In the genomic region with DNA sequence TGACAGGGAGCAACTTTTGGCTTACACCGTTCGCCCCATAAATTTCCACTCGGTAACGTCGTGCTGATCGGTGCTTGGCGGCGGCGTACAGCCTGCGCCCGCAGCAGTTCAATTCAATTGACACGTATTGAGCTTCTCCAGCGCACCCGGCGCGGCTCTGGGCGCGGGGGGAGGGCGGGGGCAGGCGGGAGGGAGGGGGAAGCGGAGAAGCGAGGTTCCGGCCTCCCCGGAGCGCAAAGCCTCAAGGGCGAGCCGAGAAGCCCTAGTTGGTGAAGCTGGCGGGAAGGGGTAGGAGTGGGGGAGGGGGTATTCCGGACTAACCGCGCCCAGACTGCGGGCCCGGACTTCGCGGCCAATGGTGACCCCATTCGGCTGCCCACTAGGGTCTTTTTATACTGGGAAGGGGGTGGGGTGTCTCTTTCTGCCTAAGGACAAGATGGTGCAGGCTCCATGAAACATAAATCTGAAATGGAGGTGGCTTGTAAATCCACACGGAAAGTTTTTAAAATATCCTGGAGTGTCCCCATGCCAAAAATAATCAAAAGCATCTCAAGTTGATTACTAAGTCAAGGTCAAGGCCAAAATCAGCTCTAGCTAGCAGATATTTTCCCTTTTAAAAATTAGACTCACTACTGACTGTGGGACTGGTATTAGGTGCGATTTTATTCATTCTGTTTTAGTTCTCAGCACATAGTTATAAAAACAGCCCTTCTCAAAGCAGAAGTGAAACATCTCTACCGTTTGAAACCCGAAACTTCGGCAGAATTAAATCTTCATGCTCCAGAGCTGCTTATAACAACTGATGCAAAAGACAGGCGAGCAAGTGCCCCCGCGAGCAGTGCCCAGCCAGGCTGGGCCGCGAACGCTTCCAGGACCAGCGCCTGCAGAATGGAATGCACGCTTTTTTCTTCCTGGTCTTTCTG, we compare ENCODE assay signal across 1 cellular context.
A peak's percentile ranks its signal among the peaks of the same experiment; 100 is the strongest.
TF ChIP-seq lines count a peak whose summit lies in the region.

No MANE protein-coding gene starts in this region.

TF ChIP-seq in GM12878, 131 proteins besides CTCF, POLR2A, EP300 and RAD21 (continues in another document):
- TF ChIP-seq ASH2L (IDR thresholded peaks at IDR 0.05; ENCODE audit: borderline replicate concordance, low read depth): no peak
- TF ChIP-seq HCFC1 (IDR thresholded peaks at IDR 0.05; ENCODE audit: low read length): no peak
- TF ChIP-seq, protein P1, sequence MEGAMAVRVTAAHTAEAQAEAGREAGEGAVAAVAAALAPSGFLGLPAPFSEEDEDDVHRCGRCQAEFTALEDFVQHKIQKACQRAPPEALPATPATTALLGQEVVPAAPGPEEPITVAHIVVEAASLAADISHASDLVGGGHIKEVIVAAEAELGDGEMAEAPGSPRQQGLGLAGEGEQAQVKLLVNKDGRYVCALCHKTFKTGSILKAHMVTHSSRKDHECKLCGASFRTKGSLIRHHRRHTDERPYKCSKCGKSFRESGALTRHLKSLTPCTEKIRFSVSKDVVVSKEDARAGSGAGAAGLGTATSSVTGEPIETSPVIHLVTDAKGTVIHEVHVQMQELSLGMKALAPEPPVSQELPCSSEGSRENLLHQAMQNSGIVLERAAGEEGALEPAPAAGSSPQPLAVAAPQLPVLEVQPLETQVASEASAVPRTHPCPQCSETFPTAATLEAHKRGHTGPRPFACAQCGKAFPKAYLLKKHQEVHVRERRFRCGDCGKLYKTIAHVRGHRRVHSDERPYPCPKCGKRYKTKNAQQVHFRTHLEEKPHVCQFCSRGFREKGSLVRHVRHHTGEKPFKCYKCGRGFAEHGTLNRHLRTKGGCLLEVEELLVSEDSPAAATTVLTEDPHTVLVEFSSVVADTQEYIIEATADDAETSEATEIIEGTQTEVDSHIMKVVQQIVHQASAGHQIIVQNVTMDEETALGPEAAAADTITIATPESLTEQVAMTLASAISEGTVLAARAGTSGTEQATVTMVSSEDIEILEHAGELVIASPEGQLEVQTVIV (IDR thresholded peaks at IDR 0.05; ENCODE audit: borderline replicate concordance, partially characterized antibody): no peak
- TF ChIP-seq STAT1 (conservative IDR thresholded peaks at IDR 0.05): no peak
- TF ChIP-seq IKZF2 (IDR thresholded peaks at IDR 0.05): no peak
- TF ChIP-seq, protein P2, sequence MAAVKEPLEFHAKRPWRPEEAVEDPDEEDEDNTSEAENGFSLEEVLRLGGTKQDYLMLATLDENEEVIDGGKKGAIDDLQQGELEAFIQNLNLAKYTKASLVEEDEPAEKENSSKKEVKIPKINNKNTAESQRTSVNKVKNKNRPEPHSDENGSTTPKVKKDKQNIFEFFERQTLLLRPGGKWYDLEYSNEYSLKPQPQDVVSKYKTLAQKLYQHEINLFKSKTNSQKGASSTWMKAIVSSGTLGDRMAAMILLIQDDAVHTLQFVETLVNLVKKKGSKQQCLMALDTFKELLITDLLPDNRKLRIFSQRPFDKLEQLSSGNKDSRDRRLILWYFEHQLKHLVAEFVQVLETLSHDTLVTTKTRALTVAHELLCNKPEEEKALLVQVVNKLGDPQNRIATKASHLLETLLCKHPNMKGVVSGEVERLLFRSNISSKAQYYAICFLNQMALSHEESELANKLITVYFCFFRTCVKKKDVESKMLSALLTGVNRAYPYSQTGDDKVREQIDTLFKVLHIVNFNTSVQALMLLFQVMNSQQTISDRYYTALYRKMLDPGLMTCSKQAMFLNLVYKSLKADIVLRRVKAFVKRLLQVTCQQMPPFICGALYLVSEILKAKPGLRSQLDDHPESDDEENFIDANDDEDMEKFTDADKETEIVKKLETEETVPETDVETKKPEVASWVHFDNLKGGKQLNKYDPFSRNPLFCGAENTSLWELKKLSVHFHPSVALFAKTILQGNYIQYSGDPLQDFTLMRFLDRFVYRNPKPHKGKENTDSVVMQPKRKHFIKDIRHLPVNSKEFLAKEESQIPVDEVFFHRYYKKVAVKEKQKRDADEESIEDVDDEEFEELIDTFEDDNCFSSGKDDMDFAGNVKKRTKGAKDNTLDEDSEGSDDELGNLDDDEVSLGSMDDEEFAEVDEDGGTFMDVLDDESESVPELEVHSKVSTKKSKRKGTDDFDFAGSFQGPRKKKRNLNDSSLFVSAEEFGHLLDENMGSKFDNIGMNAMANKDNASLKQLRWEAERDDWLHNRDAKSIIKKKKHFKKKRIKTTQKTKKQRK (IDR thresholded peaks at IDR 0.05; ENCODE audit: low read depth, low read length): no peak
- TF ChIP-seq ZNF24 (IDR thresholded peaks at IDR 0.05): no peak
- no peak for TF ChIP-seq NBN (IDR thresholded peaks at IDR 0.05)
- TF ChIP-seq SIN3A (IDR thresholded peaks at IDR 0.05; ENCODE audit: low read depth, low read length): no peak
- TF ChIP-seq MYC (IDR thresholded peaks at IDR 0.05; ENCODE audit: insufficient read depth, insufficient read length, insufficient replicate concordance, low read length, severe bottlenecking): no peak
- TF ChIP-seq KLF5 (IDR thresholded peaks at IDR 0.05; ENCODE audit: partially characterized antibody): no peak
- TF ChIP-seq MEF2B (IDR thresholded peaks at IDR 0.05; ENCODE audit: partially characterized antibody, poor library complexity, severe bottlenecking): no peak
- TF ChIP-seq IRF4 (IDR thresholded peaks at IDR 0.05; ENCODE audit: low read depth, low read length): peak; percentile 50; the same call in 1 of the 2 replicates
- TF ChIP-seq, protein P3, sequence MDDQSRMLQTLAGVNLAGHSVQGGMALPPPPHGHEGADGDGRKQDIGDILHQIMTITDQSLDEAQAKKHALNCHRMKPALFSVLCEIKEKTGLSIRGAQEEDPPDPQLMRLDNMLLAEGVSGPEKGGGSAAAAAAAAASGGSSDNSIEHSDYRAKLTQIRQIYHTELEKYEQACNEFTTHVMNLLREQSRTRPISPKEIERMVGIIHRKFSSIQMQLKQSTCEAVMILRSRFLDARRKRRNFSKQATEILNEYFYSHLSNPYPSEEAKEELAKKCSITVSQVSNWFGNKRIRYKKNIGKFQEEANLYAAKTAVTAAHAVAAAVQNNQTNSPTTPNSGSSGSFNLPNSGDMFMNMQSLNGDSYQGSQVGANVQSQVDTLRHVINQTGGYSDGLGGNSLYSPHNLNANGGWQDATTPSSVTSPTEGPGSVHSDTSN (IDR thresholded peaks at IDR 0.05; ENCODE audit: insufficient replicate concordance, low read depth, low read length): no peak
- no peak for TF ChIP-seq RFX5 (IDR thresholded peaks at IDR 0.05; ENCODE audit: low read depth, low read length)
- TF ChIP-seq LARP7 (IDR thresholded peaks at IDR 0.05): no peak
- TF ChIP-seq NR2F1 (conservative IDR thresholded peaks at IDR 0.05): peak; percentile 39; the same call in 1 of the 2 replicates
- TF ChIP-seq, protein P4, sequence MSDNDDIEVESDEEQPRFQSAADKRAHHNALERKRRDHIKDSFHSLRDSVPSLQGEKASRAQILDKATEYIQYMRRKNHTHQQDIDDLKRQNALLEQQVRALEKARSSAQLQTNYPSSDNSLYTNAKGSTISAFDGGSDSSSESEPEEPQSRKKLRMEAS (IDR thresholded peaks at IDR 0.05; ENCODE audit: low read depth, low read length): no peak
- no peak for TF ChIP-seq SP1 (IDR thresholded peaks at IDR 0.05; ENCODE audit: low read depth, low read length)
- TF ChIP-seq JUND (IDR thresholded peaks at IDR 0.05; ENCODE audit: low read depth, low read length): no peak
- no peak for TF ChIP-seq SRF (IDR thresholded peaks at IDR 0.05; ENCODE audit: low read depth in 2 of 2, low read length in 2 of 2)
- TF ChIP-seq NR2C2 (IDR thresholded peaks at IDR 0.05; ENCODE audit: borderline replicate concordance, control insufficient read depth, insufficient read length, low read depth): no peak
- TF ChIP-seq EED (IDR thresholded peaks at IDR 0.05; ENCODE audit: low read depth): no peak
- peak; percentile 32; the same call in 1 of the 2 replicates for TF ChIP-seq JUNB (IDR thresholded peaks at IDR 0.05)
- TF ChIP-seq SMARCA5 (IDR thresholded peaks at IDR 0.05): no peak
- 0 out of 2 replicates have a peak, but pooled peaks have one; percentile 12 for TF ChIP-seq TCF12 (IDR thresholded peaks at IDR 0.05; ENCODE audit: low read depth, low read length)
- TF ChIP-seq, protein P5, sequence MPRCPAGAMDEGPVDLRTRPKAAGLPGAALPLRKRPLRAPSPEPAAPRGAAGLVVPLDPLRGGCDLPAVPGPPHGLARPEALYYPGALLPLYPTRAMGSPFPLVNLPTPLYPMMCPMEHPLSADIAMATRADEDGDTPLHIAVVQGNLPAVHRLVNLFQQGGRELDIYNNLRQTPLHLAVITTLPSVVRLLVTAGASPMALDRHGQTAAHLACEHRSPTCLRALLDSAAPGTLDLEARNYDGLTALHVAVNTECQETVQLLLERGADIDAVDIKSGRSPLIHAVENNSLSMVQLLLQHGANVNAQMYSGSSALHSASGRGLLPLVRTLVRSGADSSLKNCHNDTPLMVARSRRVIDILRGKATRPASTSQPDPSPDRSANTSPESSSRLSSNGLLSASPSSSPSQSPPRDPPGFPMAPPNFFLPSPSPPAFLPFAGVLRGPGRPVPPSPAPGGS (IDR thresholded peaks at IDR 0.05; ENCODE audit: borderline replicate concordance, insufficient read depth, low read depth, low read length, poor library complexity, severe bottlenecking): no peak
- TF ChIP-seq RCOR1 (conservative IDR thresholded peaks at IDR 0.05; ENCODE audit: low read depth, low read length): no peak
- TF ChIP-seq, protein P6, sequence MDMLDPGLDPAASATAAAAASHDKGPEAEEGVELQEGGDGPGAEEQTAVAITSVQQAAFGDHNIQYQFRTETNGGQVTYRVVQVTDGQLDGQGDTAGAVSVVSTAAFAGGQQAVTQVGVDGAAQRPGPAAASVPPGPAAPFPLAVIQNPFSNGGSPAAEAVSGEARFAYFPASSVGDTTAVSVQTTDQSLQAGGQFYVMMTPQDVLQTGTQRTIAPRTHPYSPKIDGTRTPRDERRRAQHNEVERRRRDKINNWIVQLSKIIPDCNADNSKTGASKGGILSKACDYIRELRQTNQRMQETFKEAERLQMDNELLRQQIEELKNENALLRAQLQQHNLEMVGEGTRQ (IDR thresholded peaks at IDR 0.05; ENCODE audit: borderline replicate concordance, low read depth, low read length): no peak
- TF ChIP-seq, protein P7, sequence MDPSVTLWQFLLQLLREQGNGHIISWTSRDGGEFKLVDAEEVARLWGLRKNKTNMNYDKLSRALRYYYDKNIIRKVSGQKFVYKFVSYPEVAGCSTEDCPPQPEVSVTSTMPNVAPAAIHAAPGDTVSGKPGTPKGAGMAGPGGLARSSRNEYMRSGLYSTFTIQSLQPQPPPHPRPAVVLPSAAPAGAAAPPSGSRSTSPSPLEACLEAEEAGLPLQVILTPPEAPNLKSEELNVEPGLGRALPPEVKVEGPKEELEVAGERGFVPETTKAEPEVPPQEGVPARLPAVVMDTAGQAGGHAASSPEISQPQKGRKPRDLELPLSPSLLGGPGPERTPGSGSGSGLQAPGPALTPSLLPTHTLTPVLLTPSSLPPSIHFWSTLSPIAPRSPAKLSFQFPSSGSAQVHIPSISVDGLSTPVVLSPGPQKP (IDR thresholded peaks at IDR 0.05; ENCODE audit: low read depth, low read length): 0 out of 2 replicates have a peak, but pooled peaks have one; percentile 33
- TF ChIP-seq ZNF384 (IDR thresholded peaks at IDR 0.05; ENCODE audit: borderline replicate concordance, low read depth, low read length): no peak
- TF ChIP-seq TCF3 (IDR thresholded peaks at IDR 0.05; ENCODE audit: borderline replicate concordance, insufficient read depth, low read depth, low read length): no peak
- TF ChIP-seq, protein P8, sequence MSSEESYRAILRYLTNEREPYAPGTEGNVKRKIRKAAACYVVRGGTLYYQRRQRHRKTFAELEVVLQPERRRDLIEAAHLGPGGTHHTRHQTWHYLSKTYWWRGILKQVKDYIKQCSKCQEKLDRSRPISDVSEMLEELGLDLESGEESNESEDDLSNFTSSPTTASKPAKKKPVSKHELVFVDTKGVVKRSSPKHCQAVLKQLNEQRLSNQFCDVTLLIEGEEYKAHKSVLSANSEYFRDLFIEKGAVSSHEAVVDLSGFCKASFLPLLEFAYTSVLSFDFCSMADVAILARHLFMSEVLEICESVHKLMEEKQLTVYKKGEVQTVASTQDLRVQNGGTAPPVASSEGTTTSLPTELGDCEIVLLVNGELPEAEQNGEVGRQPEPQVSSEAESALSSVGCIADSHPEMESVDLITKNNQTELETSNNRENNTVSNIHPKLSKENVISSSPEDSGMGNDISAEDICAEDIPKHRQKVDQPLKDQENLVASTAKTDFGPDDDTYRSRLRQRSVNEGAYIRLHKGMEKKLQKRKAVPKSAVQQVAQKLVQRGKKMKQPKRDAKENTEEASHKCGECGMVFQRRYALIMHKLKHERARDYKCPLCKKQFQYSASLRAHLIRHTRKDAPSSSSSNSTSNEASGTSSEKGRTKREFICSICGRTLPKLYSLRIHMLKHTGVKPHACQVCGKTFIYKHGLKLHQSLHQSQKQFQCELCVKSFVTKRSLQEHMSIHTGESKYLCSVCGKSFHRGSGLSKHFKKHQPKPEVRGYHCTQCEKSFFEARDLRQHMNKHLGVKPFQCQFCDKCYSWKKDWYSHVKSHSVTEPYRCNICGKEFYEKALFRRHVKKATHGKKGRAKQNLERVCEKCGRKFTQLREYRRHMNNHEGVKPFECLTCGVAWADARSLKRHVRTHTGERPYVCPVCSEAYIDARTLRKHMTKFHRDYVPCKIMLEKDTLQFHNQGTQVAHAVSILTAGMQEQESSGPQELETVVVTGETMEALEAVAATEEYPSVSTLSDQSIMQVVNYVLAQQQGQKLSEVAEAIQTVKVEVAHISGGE (CRISPR knock-in tag; IDR thresholded peaks at IDR 0.05): no peak
- TF ChIP-seq, protein P9, sequence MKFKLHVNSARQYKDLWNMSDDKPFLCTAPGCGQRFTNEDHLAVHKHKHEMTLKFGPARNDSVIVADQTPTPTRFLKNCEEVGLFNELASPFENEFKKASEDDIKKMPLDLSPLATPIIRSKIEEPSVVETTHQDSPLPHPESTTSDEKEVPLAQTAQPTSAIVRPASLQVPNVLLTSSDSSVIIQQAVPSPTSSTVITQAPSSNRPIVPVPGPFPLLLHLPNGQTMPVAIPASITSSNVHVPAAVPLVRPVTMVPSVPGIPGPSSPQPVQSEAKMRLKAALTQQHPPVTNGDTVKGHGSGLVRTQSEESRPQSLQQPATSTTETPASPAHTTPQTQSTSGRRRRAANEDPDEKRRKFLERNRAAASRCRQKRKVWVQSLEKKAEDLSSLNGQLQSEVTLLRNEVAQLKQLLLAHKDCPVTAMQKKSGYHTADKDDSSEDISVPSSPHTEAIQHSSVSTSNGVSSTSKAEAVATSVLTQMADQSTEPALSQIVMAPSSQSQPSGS (IDR thresholded peaks at IDR 0.05; ENCODE audit: low read length): peak; percentile 61
- TF ChIP-seq, protein P10, sequence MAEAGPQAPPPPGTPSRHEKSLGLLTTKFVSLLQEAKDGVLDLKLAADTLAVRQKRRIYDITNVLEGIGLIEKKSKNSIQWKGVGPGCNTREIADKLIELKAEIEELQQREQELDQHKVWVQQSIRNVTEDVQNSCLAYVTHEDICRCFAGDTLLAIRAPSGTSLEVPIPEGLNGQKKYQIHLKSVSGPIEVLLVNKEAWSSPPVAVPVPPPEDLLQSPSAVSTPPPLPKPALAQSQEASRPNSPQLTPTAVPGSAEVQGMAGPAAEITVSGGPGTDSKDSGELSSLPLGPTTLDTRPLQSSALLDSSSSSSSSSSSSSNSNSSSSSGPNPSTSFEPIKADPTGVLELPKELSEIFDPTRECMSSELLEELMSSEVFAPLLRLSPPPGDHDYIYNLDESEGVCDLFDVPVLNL (IDR thresholded peaks at IDR 0.05; ENCODE audit: low read depth, low read length): no peak
- no peak for TF ChIP-seq DPF2 (IDR thresholded peaks at IDR 0.05)
- TF ChIP-seq NR2C1 (IDR thresholded peaks at IDR 0.05): no peak
- TF ChIP-seq WRNIP1 (IDR thresholded peaks at IDR 0.05; ENCODE audit: borderline replicate concordance, low read depth, low read length): no peak
- no peak for TF ChIP-seq RBBP5 (conservative IDR thresholded peaks at IDR 0.05)
- TF ChIP-seq NFIC (IDR thresholded peaks at IDR 0.05; ENCODE audit: low read depth, low read length): peak; percentile 63
- TF ChIP-seq ESRRA (IDR thresholded peaks at IDR 0.05; ENCODE audit: low read length): no peak
- no peak for TF ChIP-seq HDAC2 (IDR thresholded peaks at IDR 0.05)
